Comparison of ENCODE assay signal across 9 cellular contexts in the genomic region with DNA sequence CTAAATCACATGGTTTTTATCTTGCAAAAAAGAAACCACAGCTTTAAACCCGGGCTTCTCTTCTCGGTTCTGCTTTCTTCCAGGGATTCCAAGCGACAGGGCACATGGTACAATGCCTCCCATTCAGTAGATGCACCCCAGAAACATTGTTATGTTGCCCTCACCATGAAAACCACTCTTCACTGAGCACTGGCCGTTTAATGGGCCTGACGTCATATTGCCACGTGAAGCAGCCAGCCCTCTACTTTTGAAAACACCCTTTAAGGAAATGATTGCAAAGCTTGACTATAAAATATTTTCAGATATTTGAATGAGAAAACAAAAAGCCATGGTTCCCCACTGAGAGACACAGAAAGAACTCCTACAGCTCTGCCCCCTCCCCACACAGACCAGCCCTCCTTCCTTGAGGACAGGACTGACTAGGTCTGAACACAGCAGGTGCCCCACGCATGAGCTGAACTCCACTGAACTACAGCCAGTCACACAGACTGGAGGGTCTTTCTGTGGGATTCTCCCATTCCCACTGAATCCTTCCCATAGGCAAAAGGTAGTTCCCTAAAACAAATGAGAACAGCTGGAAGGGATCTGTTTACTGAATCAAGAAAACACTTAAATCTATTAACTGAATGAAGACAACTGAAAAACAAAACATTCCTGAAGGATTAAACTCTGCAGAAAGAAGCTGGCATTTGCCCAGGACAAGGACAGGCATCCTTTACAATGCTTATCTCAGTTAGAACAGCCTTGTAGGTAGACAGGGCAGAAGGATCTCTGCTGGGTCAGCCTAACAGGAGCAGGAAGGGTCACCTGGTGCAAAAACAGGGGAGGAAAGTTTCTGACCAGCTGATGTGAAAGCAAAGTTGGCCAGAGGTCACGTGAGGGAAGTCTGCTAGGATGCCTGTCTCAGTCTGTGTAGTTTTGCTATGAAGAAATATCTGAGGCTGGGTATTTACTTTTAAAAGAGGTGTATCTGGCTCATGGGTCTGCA.
DNase-seq lines count a peak whose midpoint lies in the region; ATAC-seq and TF ChIP-seq lines count a peak whose summit lies in the region.
"Had no signal": no experiment of that assay in that cellular context is flagged by ENCODE, and none has a peak within 500 bp of the region (broad histone marks: within the 10 kb centered on the region; RNA-seq: fewer than 3 reads in every experiment).

No MANE protein-coding gene starts in this region.

- DNase-seq in HCEC 1CT (peak; percentile 55), SK-MEL-5 (ENCODE audit: low read depth, low spot score) (peak; percentile 97), foreskin fibroblast (peak; percentile 44 to 76), 8988T (no peak), SIG-M5 treated with dmso at 0.1 percent for 504 hours (lab: John Stamatoyannopoulos, UW; ENCODE audit: unreplicated experiment) (no peak)
- DNase-seq: esophagus squamous epithelium had no signal

- no peaks in the 10 kb centered on the region for H3K9me3 ChIP-seq in skeletal muscle satellite cell (replicated peaks; ENCODE audit: low read length)
- H3K9me3 ChIP-seq: esophagus squamous epithelium had no signal

- H3K9ac ChIP-seq in skeletal muscle satellite cell (ENCODE audit: low read depth, low read length), result peak overlapping the region; percentile 45

- H3K4me3 ChIP-seq in foreskin fibroblast (ENCODE audit: low read depth in 1 of 2, low read length in 2 of 2), result no peak overlapping the region
- H3K4me3 ChIP-seq in skeletal muscle satellite cell (ENCODE audit: low read length), result peak overlapping the region; percentile 37
- H3K4me3 ChIP-seq: esophagus squamous epithelium had no signal

- H3K4me1 ChIP-seq in skeletal muscle satellite cell (ENCODE audit: control insufficient read depth, insufficient read depth, low read length), result peaks cover 24% of the 10 kb centered on the region

- no peak for TF ChIP-seq CTCF in foreskin fibroblast (IDR thresholded peaks at IDR 0.05; ENCODE audit: low read depth, low read length)

- no peaks in the 10 kb centered on the region for H3K27me3 ChIP-seq in skeletal muscle satellite cell (ENCODE audit: control insufficient read depth, insufficient read depth, low read length)
- H3K27me3 ChIP-seq: esophagus squamous epithelium had no signal

- H3K36me3 ChIP-seq in skeletal muscle satellite cell (ENCODE audit: insufficient read depth, low read length), result no peaks in the 10 kb centered on the region
- H3K36me3 ChIP-seq: esophagus squamous epithelium had no signal

- H3K4me2 ChIP-seq in skeletal muscle satellite cell (ENCODE audit: low read length), result peak overlapping the region; percentile 58

- in situ Hi-C loops in SK-MEL-5 (cut with HindIII; ENCODE audit: low pct_unique_long_range_greater_than_20kb, low sequenced_read_pairs), result no loop called here

- no peak for ATAC-seq in HG02678 (IDR thresholded peaks at IDR 0.05; ENCODE audit: unreplicated experiment)
- ATAC-seq: HCT116 had no signal

Comparison
In these comparisons a context has a peak if more than half of its experiments do, and no peak if none do; other contexts are left out.
1. DNase-seq: peak in HCEC 1CT (single experiment), SK-MEL-5 (single experiment) and foreskin fibroblast (2 of 2); none in 8988T (single experiment) and SIG-M5 treated with dmso at 0.1 percent for 504 hours (single experiment).